In genomic region chr2:150585221-150585971, GRCh38 we compare ENCODE assay signal across 22 cellular contexts.
"Had no signal": no experiment of that assay in that cellular context is flagged by ENCODE, and none has a peak within 500 bp of the region (broad histone marks: within the 10 kb centered on the region; RNA-seq: fewer than 3 reads in every experiment).

No MANE protein-coding gene starts in this region.

- ATAC-seq: activated naive CD8-positive, alpha-beta T cell treated with anti-CD3 and anti-CD28 coated beads, Interleukin-2, amount 50 U/mL, for 24 hours; activated T-cell treated with anti-CD3 and anti-CD28 coated beads, Interleukin-2, amount 50 U/mL, for 4 hours; esophagus mucosa; mucosa of descending colon; naive thymus-derived CD4-positive, alpha-beta T cell; psoas muscle; right cardiac atrium; stimulated activated naive CD8-positive, alpha-beta T cell treated with anti-CD3 and anti-CD28 coated beads, Interleukin-15, amount 100 ng/mL, for 72 hours had no signal

- H3K4me3 ChIP-seq: coronary artery, hepatocyte, mucosa of descending colon, ovary, psoas muscle, skin epidermis, suprapubic skin, transverse colon had no signal

- DNase-seq: activated CD4-positive, alpha-beta T cell treated with anti-CD3 and anti-CD28 coated beads, Interleukin-2, amount 50 U/mL, for 1 hour; activated CD4-positive, CD25-positive, alpha-beta regulatory T cell treated with anti-CD3 and anti-CD28 coated beads, Interleukin-2, amount 50 U/mL, for 72 hours; activated CD8-positive, alpha-beta memory T cell treated with anti-CD3 and anti-CD28 coated beads, Interleukin-2, amount 50 U/mL, for 4 hours; activated effector memory CD4-positive, alpha-beta T cell treated with Interleukin-2 at 50 U/mL for 16 hours; activated naive CD4-positive, alpha-beta T cell treated with anti-CD3 and anti-CD28 coated beads, Interleukin-2, amount 10 ng/mL, durations not matched to agents 7 days and 5 days; activated naive CD8-positive, alpha-beta T cell treated with anti-CD3 and anti-CD28 coated beads, Interleukin-2, amount 50 U/mL, for 24 hours; activated T-cell treated with anti-CD3 and anti-CD28 coated beads, Interleukin-2, amount 50 U/mL, for 4 hours; anterior cingulate cortex; effector CD4-positive, alpha-beta T cell; mucosa of descending colon; naive thymus-derived CD4-positive, alpha-beta T cell; ovary; psoas muscle; right cardiac atrium; stimulated activated naive CD8-positive, alpha-beta T cell treated with anti-CD3 and anti-CD28 coated beads, Interleukin-15, amount 100 ng/mL, for 72 hours; T1000; transverse colon had no signal
